31 cellular contexts compared by ENCODE assay signal in the genomic region with DNA sequence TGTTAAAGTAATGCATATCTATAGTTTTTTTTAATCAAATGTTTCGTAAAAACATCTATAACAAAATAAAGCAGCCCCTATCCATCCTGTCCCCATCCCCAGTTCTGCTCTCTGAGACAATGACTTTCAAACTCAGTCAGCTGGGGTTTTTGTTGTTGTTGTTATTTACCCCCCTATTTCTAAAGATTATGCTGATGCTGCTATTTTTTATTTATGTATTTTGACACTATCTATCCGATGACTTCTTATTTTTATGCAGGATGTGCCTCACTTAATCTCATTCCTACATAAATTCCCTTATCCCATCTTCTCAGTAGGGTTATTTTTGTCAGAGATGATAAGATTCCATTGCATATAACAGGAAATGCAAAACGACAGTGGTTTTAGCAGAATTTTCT. TPM values are rescaled to one million over a fixed set of nuclear protein-coding genes. Genes with fewer than 3 reads are reported as not detected.
"Had no signal": no experiment of that assay in that cellular context is flagged by ENCODE, and none has a peak within 500 bp of the region (broad histone marks: within the 10 kb centered on the region; RNA-seq: fewer than 3 reads in every experiment).

No MANE protein-coding gene starts in this region.

- H3K36me3 Mint-ChIP-seq: activated naive CD8-positive, alpha-beta T cell; brain had no signal

- H3K9me3 Mint-ChIP-seq: central memory CD8-positive, alpha-beta T cell had no signal

- H3K9me3 ChIP-seq: adrenal gland, ascending aorta, breast epithelium had no signal

- H3K4me1 Mint-ChIP-seq: activated B cell treated with CpG ODN at 0.5 μM for 24 hours; activated T-helper 17 cell treated with anti-CD3 and anti-CD28 coated beads, Interleukin-2, amount 50 U/mL, for 72 hours; brain; central memory CD8-positive, alpha-beta T cell; T-helper 17 cell had no signal

- H3K27ac ChIP-seq: adrenal gland, ascending aorta, breast epithelium, cardiac muscle cell, coronary artery, dorsolateral prefrontal cortex, WERI-Rb-1 had no signal

- H3K4me1 ChIP-seq: adrenal gland, ascending aorta, breast epithelium had no signal

- H3K27ac Mint-ChIP-seq: activated B cell treated with CpG ODN at 0.5 μM for 24 hours; activated CD8-positive, alpha-beta T cell treated with anti-CD3 and anti-CD28 coated beads for 36 hours; activated naive CD8-positive, alpha-beta T cell; activated naive CD8-positive, alpha-beta T cell treated with anti-CD3 and anti-CD28 coated beads, Interleukin-2, amount 50 U/mL, for 24 hours; brain; dendritic cell treated with granulocyte-macrophage colony-stimulating factor and Interleukin-4, amounts not matched to agents 40 ng/mL and 50 ng/mL, for 4 days; endodermal cell; T-helper 17 cell; T-helper 2 cell treated with Interferon-gamma antibody and Interleukin-4, amounts not matched to agents 5 μg/mL and 100 μg/mL, for 36 hours had no signal

- DNase-seq: activated B cell treated with CpG ODN at 0.5 μM for 24 hours; activated CD4-positive, alpha-beta T cell treated with anti-CD3 and anti-CD28 coated beads, Interleukin-2, amount 50 U/mL, for 1 hour; activated CD8-positive, alpha-beta memory T cell treated with anti-CD3 and anti-CD28 coated beads for 24 hours; activated effector memory CD4-positive, alpha-beta T cell treated with Interleukin-2 at 50 U/mL for 16 hours; activated gamma-delta T cell treated with Interleukin-2 at 50 U/mL for 16 hours; activated naive CD4-positive, alpha-beta T cell treated with anti-CD3 and anti-CD28 coated beads, Interleukin-2, amount 50 U/mL, for 16 hours; activated T-cell treated with anti-CD3 and anti-CD28 coated beads, Interleukin-2, amount 50 U/mL, for 4 hours; adrenal gland; dorsolateral prefrontal cortex; effector memory CD4-positive, alpha-beta T cell; endodermal cell; foreskin fibroblast; head of caudate nucleus; T-helper 1 cell; T-helper 17 cell; T1000; WERI-Rb-1 had no signal

- H3K4me3 Mint-ChIP-seq: activated B cell treated with CpG ODN at 0.5 μM for 24 hours; activated CD8-positive, alpha-beta T cell treated with anti-CD3 and anti-CD28 coated beads for 36 hours; activated naive CD8-positive, alpha-beta T cell; activated naive CD8-positive, alpha-beta T cell treated with anti-CD3 and anti-CD28 coated beads, Interleukin-2, amount 50 U/mL, for 24 hours; activated T-cell treated with anti-CD3 and anti-CD28 coated beads, Interleukin-2, amount 50 U/mL, for 4 hours; activated T-helper 17 cell treated with anti-CD3 and anti-CD28 coated beads, Interleukin-2, amount 50 U/mL, for 72 hours; brain; central memory CD8-positive, alpha-beta T cell; dendritic cell treated with granulocyte-macrophage colony-stimulating factor and Interleukin-4, amounts not matched to agents 40 ng/mL and 50 ng/mL, for 4 days; endodermal cell; T-helper 17 cell; T-helper 2 cell treated with Interferon-gamma antibody and Interleukin-4, amounts not matched to agents 5 μg/mL and 100 μg/mL, for 36 hours had no signal

- H3K27me3 ChIP-seq: adrenal gland, ascending aorta, breast epithelium, cardiac muscle cell had no signal

- H3K36me3 ChIP-seq: adrenal gland, ascending aorta, breast epithelium, cardiac muscle cell, WERI-Rb-1 had no signal

- ATAC-seq: esophagus mucosa, T-helper 17 cell had no signal

- FAIRE-seq: frontal cortex had no signal

- H3K4me3 ChIP-seq: adrenal gland, ascending aorta, breast epithelium, cardiac muscle cell, coronary artery, dorsolateral prefrontal cortex had no signal

RNA-seq across cellular contexts. Expression of a gene that starts 45.3 kb away (rescaled TPM):
- total RNA-seq: activated B cell treated with CpG ODN at 0.5 μM for 24 hours; activated CD8-positive, alpha-beta T cell treated with anti-CD3 and anti-CD28 coated beads for 36 hours; activated T-helper 17 cell treated with anti-CD3 and anti-CD28 coated beads, Interleukin-2, amount 50 U/mL, for 72 hours had no signal
